In the genomic region with DNA sequence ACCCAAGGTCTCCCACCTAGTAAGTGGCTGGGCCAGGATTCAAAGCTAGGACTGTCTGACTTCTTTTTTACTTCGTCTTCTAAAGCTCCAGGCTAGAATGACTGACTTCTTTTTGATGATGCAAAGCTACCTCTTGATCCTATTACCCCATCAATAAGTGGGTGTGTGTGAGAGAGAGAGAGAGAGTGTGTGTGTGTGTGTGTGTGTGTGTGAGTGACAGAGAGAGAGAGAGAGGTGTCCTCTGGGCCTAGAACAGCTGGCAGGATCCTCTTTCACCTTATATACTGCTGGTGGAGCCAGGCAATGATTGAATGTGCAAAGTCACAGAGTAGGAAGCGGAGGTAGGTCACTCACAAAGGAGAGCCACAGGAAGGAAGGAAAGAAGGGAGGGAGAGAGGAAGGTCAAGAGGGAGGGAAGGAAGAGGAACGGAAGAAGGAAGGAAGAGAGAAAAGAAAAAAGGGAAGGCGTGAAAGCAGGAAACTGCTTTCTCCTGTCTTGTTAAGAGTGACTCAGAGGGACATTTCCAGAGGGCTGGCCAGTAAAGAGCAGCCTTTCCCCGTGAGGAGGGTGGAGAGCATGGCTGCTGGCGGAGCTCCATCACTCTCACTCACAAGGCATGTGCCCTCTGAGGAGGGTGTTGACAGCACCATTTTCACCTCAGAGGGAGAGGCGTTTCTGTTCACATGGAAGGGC, we compare ENCODE assay signal across 8 cellular contexts.
DNase-seq lines count a peak whose midpoint lies in the region; FAIRE-seq and TF ChIP-seq lines count a peak whose summit lies in the region.

No MANE protein-coding gene starts in this region.

- TF ChIP-seq CTCF in ascending aorta (IDR thresholded peaks at IDR 0.05) = no peak
- TF ChIP-seq CTCF in keratinocyte (optimal IDR thresholded peaks at IDR 0.05 in 1 of 3, IDR thresholded peaks at IDR 0.05 in 1 of 3, conservative IDR thresholded peaks at IDR 0.05 in 1 of 3; ENCODE audit: extremely low read depth in 1 of 3, insufficient read depth in 2 of 3, low read length in 3 of 3) = no peak
- no peak for TF ChIP-seq CTCF in transverse colon (IDR thresholded peaks at IDR 0.05)

- no peaks in the 10 kb centered on the region for H3K27me3 Mint-ChIP-seq in activated T-cell treated with anti-CD3 and anti-CD28 coated beads, Interleukin-2, amount 50 U/mL, for 24 hours

- H3K9me3 ChIP-seq in ascending aorta (no peaks in the 10 kb centered on the region), keratinocyte (ENCODE audit: control insufficient read depth, low read depth, low read length) (no peaks in the 10 kb centered on the region), transverse colon (no peaks in the 10 kb centered on the region)

- peak overlapping the region; percentile 31 for H3K27ac Mint-ChIP-seq in activated T-cell treated with anti-CD3 and anti-CD28 coated beads, Interleukin-2, amount 50 U/mL, for 24 hours

- no peak overlapping the region for H3K4me3 ChIP-seq in ascending aorta
- H3K4me3 ChIP-seq in keratinocyte (ENCODE audit: control insufficient read depth in 2 of 3, extremely low read depth in 1 of 3, insufficient read depth in 2 of 3, low read depth in 1 of 3, low read length in 3 of 3) = no peak overlapping the region
- no peak overlapping the region for H3K4me3 ChIP-seq in transverse colon

- no peaks in the 10 kb centered on the region for H4K20me1 ChIP-seq in keratinocyte (ENCODE audit: control insufficient read depth, extremely low read depth, insufficient read depth, low read length)

- no peaks in the 10 kb centered on the region for H3K9me1 ChIP-seq in keratinocyte (ENCODE audit: control insufficient read depth, extremely low read depth, insufficient read depth, low read length)

- peak overlapping the region; percentile 43 for H3K9ac ChIP-seq in keratinocyte (ENCODE audit: control insufficient read depth, extremely low read depth, insufficient read depth, low read length)

- intact Hi-C loops in ascending aorta (cut with DNase I) = loop anchor here (1.0 to 5.0 kb wide), 4 partner anchors 16 to 318 kb away; a partner anchor contains a TSS
- intact Hi-C loops in transverse colon (cut with DNase I; ENCODE audit: low total_unique reads) = no loop called here

- in situ Hi-C loops in transverse colon (cut with MboI; ENCODE audit: low pct_ligation_motif_present in 1 of 4, low pct_unique_long_range_greater_than_20kb in 1 of 4, low sequenced_read_pairs in 3 of 4) = no loop called here

- TF ChIP-seq POLR2A in transverse colon (IDR thresholded peaks at IDR 0.05) = no peak

- dilution Hi-C loops in keratinocyte (cut with MboI; ENCODE audit: extremely low pct_ligation_motif_present, low sequenced_read_pairs) = no loop called here

- H3K4me1 Mint-ChIP-seq in activated T-cell treated with anti-CD3 and anti-CD28 coated beads, Interleukin-2, amount 50 U/mL, for 24 hours (ENCODE audit: low read depth) = peaks cover 28% of the 10 kb centered on the region

- peak overlapping the region; percentile 70 for H2AFZ ChIP-seq in keratinocyte (ENCODE audit: control insufficient read depth, low read length)

- H3K27me3 ChIP-seq in ascending aorta (no peaks in the 10 kb centered on the region), keratinocyte (ENCODE audit: control insufficient read depth, extremely low read depth, insufficient read depth, low read length) (no peaks in the 10 kb centered on the region), transverse colon (no peaks in the 10 kb centered on the region)

- no peaks in the 10 kb centered on the region for H3K36me3 ChIP-seq in ascending aorta
- H3K36me3 ChIP-seq in keratinocyte (ENCODE audit: control insufficient read depth in 2 of 2, extremely low read depth in 1 of 2, insufficient read depth in 2 of 2, low read length in 2 of 2) = no peaks in the 10 kb centered on the region
- H3K36me3 ChIP-seq in transverse colon = no peaks in the 10 kb centered on the region

- FAIRE-seq in keratinocyte (lab: Jason Lieb, UNC) = peak; percentile 98

- WGBS in transverse colon (ENCODE audit: low coverage in 1 of 2), 2 donors = 50 to 53% methylated on average over 7 of the region's 7 CpGs

- no peaks in the 10 kb centered on the region for H3K9me3 Mint-ChIP-seq in activated T-cell treated with anti-CD3 and anti-CD28 coated beads, Interleukin-2, amount 50 U/mL, for 24 hours

- no peak for DNase-seq in activated T-cell treated with anti-CD3 and anti-CD28 coated beads, Interleukin-2, amount 50 U/mL, for 24 hours
- no peak for DNase-seq in activated T-cell treated with anti-CD3 and anti-CD28 coated beads, Interleukin-2, amount 50 U/mL, for 48 hours
- DNase-seq in ascending aorta (ENCODE audit: low spot score in 2 of 2) = peak; percentile 62 to 93
- DNase-seq in keratinocyte (ENCODE audit: low read depth, low spot score) = peak; percentile 61
- DNase-seq in transverse colon = peak; percentile 55
- no peak for DNase-seq in NCI-H2227 (lab: John Stamatoyannopoulos, UW; ENCODE audit: unreplicated experiment)
- DNase-seq in NCI-H2171 (lab: John Stamatoyannopoulos, UW) = no peak
- no peak for DNase-seq in medulla oblongata (ENCODE audit: extremely low spot score)

- peaks cover 0 to 10% of the 10 kb centered on the region in 2 donors for H3K4me1 ChIP-seq in ascending aorta
- peaks cover 25% of the 10 kb centered on the region for H3K4me1 ChIP-seq in keratinocyte (ENCODE audit: control insufficient read depth, extremely low read depth, insufficient read depth, low read length)
- H3K4me1 ChIP-seq in transverse colon = peaks cover 0 to 16% (median 7%) of the 10 kb centered on the region in 4 donors

- no peak for TF ChIP-seq EP300 in transverse colon (IDR thresholded peaks at IDR 0.05; ENCODE audit: low read depth)

- H3K4me2 ChIP-seq in keratinocyte (ENCODE audit: control insufficient read depth, extremely low read depth, insufficient read depth, low read depth, low read length) = peak overlapping the region; percentile 43

- H3K79me2 ChIP-seq in keratinocyte (ENCODE audit: control insufficient read depth, insufficient read depth, low read length) = no peaks in the 10 kb centered on the region

- H3K27ac ChIP-seq in ascending aorta = peak overlapping the region; percentile 64 to 76
- H3K27ac ChIP-seq in keratinocyte (ENCODE audit: control insufficient read depth, insufficient read depth, low read length) = peak overlapping the region; percentile 70
- H3K27ac ChIP-seq in transverse colon = peak overlapping the region; percentile 10 to 52 (median 42)

- no peaks in the 10 kb centered on the region for H3K36me3 Mint-ChIP-seq in activated T-cell treated with anti-CD3 and anti-CD28 coated beads, Interleukin-2, amount 50 U/mL, for 24 hours (ENCODE audit: low read depth)

- no peak overlapping the region for H3K4me3 Mint-ChIP-seq in activated T-cell treated with anti-CD3 and anti-CD28 coated beads, Interleukin-2, amount 50 U/mL, for 24 hours

Comparison
In these comparisons a context has a peak if more than half of its experiments do, and no peak if none do; other contexts are left out.
1. DNase-seq: peak in ascending aorta (2 of 2), keratinocyte (single experiment) and transverse colon (single experiment); none in activated T-cell treated with anti-CD3 and anti-CD28 coated beads, Interleukin-2, amount 50 U/mL, for 24 hours (single experiment), activated T-cell treated with anti-CD3 and anti-CD28 coated beads, Interleukin-2, amount 50 U/mL, for 48 hours (0 of 2), NCI-H2227 (single experiment), NCI-H2171 (single experiment) and medulla oblongata (single experiment).
2. Peak in every context shown above with its lines, with median percentiles within 50 percentile points of each other: H3K27ac ChIP-seq.